13 cellular contexts compared by ENCODE assay signal in genomic region chr9:91740713-91741112, GRCh38.
DNase-seq lines count a peak whose midpoint lies in the region; ATAC-seq and TF ChIP-seq lines count a peak whose summit lies in the region.
"Had no signal": no experiment of that assay in that cellular context is flagged by ENCODE, and none has a peak within 500 bp of the region (broad histone marks: within the 10 kb centered on the region; RNA-seq: fewer than 3 reads in every experiment).

No MANE protein-coding gene starts in this region.

- H3K36me3 ChIP-seq in Peyer's patch (no peaks in the 10 kb centered on the region), tibial nerve (no peaks in the 10 kb centered on the region)
- H3K36me3 ChIP-seq: SJCRH30 had no signal

- no peak for TF ChIP-seq EP300 in tibial nerve (IDR thresholded peaks at IDR 0.05)

- DNase-seq in AG04450 (ENCODE audit: low read depth, low spot score) = peak; percentile 69
- DNase-seq in Peyer's patch = peak in 2 of 3 donors; percentile 28 to 66
- DNase-seq in fibroblast of peridontal ligament (ENCODE audit: extremely low read depth) = peak; percentile 8
- DNase-seq in mucosa of gallbladder (ENCODE audit: low spot score) = peak; percentile 21
- DNase-seq in activated CD4-positive, alpha-beta T cell treated with anti-CD3 and anti-CD28 coated beads, Interleukin-2, amount 50 U/mL, for 1 hour = no peak
- no peak for DNase-seq in tibial nerve (ENCODE audit: low spot score in 2 of 2)
- DNase-seq in stimulated activated naive CD8-positive, alpha-beta T cell treated with anti-CD3 and anti-CD28 coated beads, Interleukin-15, amount 100 ng/mL, for 72 hours = no peak
- no peak for DNase-seq in NCI-H2196 treated with DMSO at 0.1 percent for 48 hours (lab: John Stamatoyannopoulos, UW; ENCODE audit: unreplicated experiment)
- DNase-seq: activated T-cell treated with anti-CD3 and anti-CD28 coated beads, Interleukin-2, amount 50 U/mL, for 72 hours; SJCRH30 had no signal

- H3K4me1 ChIP-seq in Peyer's patch = no peaks in the 10 kb centered on the region
- no peaks in the 10 kb centered on the region for H3K4me1 ChIP-seq in tibial nerve
- H3K4me1 ChIP-seq: SJCRH30 had no signal

- no peak overlapping the region for H3K4me3 ChIP-seq in AG04450 (ENCODE audit: low read depth, low read length)
- H3K4me3 ChIP-seq in Peyer's patch = no peak overlapping the region
- H3K4me3 ChIP-seq in tibial nerve = no peak overlapping the region
- H3K4me3 ChIP-seq: SJCRH30 had no signal

- H3K27ac ChIP-seq in AG04450 (ENCODE audit: low read depth, low read length) (peak overlapping the region; percentile 47), Peyer's patch (peak overlapping the region in 1 of 4 donors; percentile 42), tibial nerve (no peak overlapping the region)
- H3K27ac ChIP-seq: C4-2B, SJCRH30 had no signal

- 59 to 63% methylated on average over 10 of the region's 10 CpGs for WGBS in tibial nerve, 2 donors

- TF ChIP-seq CTCF in AG04450 (IDR thresholded peaks at IDR 0.05; ENCODE audit: low read depth, low read length) = peak; percentile 53
- peak in 2 of 6 experiments; percentile 20 to 21 for TF ChIP-seq CTCF in Peyer's patch (IDR thresholded peaks at IDR 0.05)
- TF ChIP-seq CTCF in tibial nerve (IDR thresholded peaks at IDR 0.05) = no peak

- H3K27me3 Mint-ChIP-seq in stimulated activated naive CD8-positive, alpha-beta T cell treated with anti-CD3 and anti-CD28 coated beads, Interleukin-15, amount 100 ng/mL, for 72 hours = peaks cover 14% of the 10 kb centered on the region

- no peaks in the 10 kb centered on the region for H3K9me3 Mint-ChIP-seq in stimulated activated naive CD8-positive, alpha-beta T cell treated with anti-CD3 and anti-CD28 coated beads, Interleukin-15, amount 100 ng/mL, for 72 hours
- H3K9me3 Mint-ChIP-seq: activated T-cell treated with anti-CD3 and anti-CD28 coated beads, Interleukin-2, amount 50 U/mL, for 72 hours; central memory CD8-positive, alpha-beta T cell; WTC11 had no signal

- no peaks in the 10 kb centered on the region for H3K9me3 ChIP-seq in AG04450 (ENCODE audit: control insufficient read depth, insufficient read depth, low read length)
- no peaks in the 10 kb centered on the region for H3K9me3 ChIP-seq in Peyer's patch
- H3K9me3 ChIP-seq in tibial nerve = no peaks in the 10 kb centered on the region

- no peak overlapping the region for H3K4me3 Mint-ChIP-seq in stimulated activated naive CD8-positive, alpha-beta T cell treated with anti-CD3 and anti-CD28 coated beads, Interleukin-15, amount 100 ng/mL, for 72 hours
- H3K4me3 Mint-ChIP-seq: activated T-cell treated with anti-CD3 and anti-CD28 coated beads, Interleukin-2, amount 50 U/mL, for 72 hours; central memory CD8-positive, alpha-beta T cell; WTC11 had no signal

- ATAC-seq in stimulated activated naive CD8-positive, alpha-beta T cell treated with anti-CD3 and anti-CD28 coated beads, Interleukin-15, amount 100 ng/mL, for 72 hours = no peak
- ATAC-seq: activated T-cell treated with anti-CD3 and anti-CD28 coated beads, Interleukin-2, amount 50 U/mL, for 72 hours; WTC11 had no signal

- H3K27ac Mint-ChIP-seq in stimulated activated naive CD8-positive, alpha-beta T cell treated with anti-CD3 and anti-CD28 coated beads, Interleukin-15, amount 100 ng/mL, for 72 hours = no peak overlapping the region
- H3K27ac Mint-ChIP-seq: activated T-cell treated with anti-CD3 and anti-CD28 coated beads, Interleukin-2, amount 50 U/mL, for 72 hours; WTC11 had no signal

- no peak for TF ChIP-seq POLR2A in Peyer's patch (IDR thresholded peaks at IDR 0.05)
- no peak for TF ChIP-seq POLR2A in tibial nerve (IDR thresholded peaks at IDR 0.05)

- CTCF ChIA-PET in AG04450 (lab: Charles Lee) = interaction anchor here (0.6 to 1.8 kb wide), 7 partner anchors 13 to 214 kb away, joined by 3 to 9 read pairs (median 5); no protein-coding TSS in a partner anchor

- POLR2A ChIA-PET in AG04450 (lab: Yijun Ruan, JAX) = no interaction called here

- H3K27me3 ChIP-seq in AG04450 (ENCODE audit: control insufficient read depth, insufficient read depth, low read length) (no peaks in the 10 kb centered on the region), Peyer's patch (no peaks in the 10 kb centered on the region), tibial nerve (no peaks in the 10 kb centered on the region)

- H3K4me1 Mint-ChIP-seq in stimulated activated naive CD8-positive, alpha-beta T cell treated with anti-CD3 and anti-CD28 coated beads, Interleukin-15, amount 100 ng/mL, for 72 hours = no peaks in the 10 kb centered on the region
- H3K4me1 Mint-ChIP-seq: central memory CD8-positive, alpha-beta T cell; WTC11 had no signal

Comparison
In these comparisons a context has a peak if more than half of its experiments do, and no peak if none do; other contexts are left out.
1. DNase-seq: peak in AG04450 (single experiment), Peyer's patch (2 of 3), fibroblast of peridontal ligament (single experiment) and mucosa of gallbladder (single experiment); none in activated CD4-positive, alpha-beta T cell treated with anti-CD3 and anti-CD28 coated beads, Interleukin-2, amount 50 U/mL, for 1 hour (single experiment), tibial nerve (0 of 2), stimulated activated naive CD8-positive, alpha-beta T cell treated with anti-CD3 and anti-CD28 coated beads, Interleukin-15, amount 100 ng/mL, for 72 hours (0 of 2) and NCI-H2196 treated with DMSO at 0.1 percent for 48 hours (single experiment).